Comparison of ENCODE assay signal across 11 cellular contexts in genomic region chr2:42922790-42923631, GRCh38.
DNase-seq lines count a peak whose midpoint lies in the region; ATAC-seq and TF ChIP-seq lines count a peak whose summit lies in the region.
"Had no signal": no experiment of that assay in that cellular context is flagged by ENCODE, and none has a peak within 500 bp of the region (broad histone marks: within the 10 kb centered on the region; RNA-seq: fewer than 3 reads in every experiment).

No MANE protein-coding gene starts in this region.

- peak overlapping the region in 1 of 2 experiments; percentile 8 for H3K4ac ChIP-seq in mesenchymal stem cell (ENCODE audit: low read depth in 1 of 2, low read length in 2 of 2)

- no peaks in the 10 kb centered on the region for H3K36me3 ChIP-seq in mesenchymal stem cell (ENCODE audit: control insufficient read depth in 1 of 2, insufficient read depth in 2 of 2, low read depth in 1 of 2, low read length in 2 of 2)
- H3K36me3 ChIP-seq in tibial nerve, result no peaks in the 10 kb centered on the region
- H3K36me3 ChIP-seq: neutrophil had no signal

- peak overlapping the region; percentile 57 for H4K91ac ChIP-seq in mesenchymal stem cell (ENCODE audit: low read length)

- H3K9ac ChIP-seq in mesenchymal stem cell (ENCODE audit: low read length), result peak overlapping the region; percentile 82

- peak overlapping the region in 1 of 2 experiments; percentile 46 for H2BK12ac ChIP-seq in mesenchymal stem cell (ENCODE audit: low read length in 2 of 2)

- peak overlapping the region in 1 of 2 experiments; percentile 50 for H3K18ac ChIP-seq in mesenchymal stem cell (ENCODE audit: low read depth in 1 of 2, low read length in 2 of 2)

- H2AK5ac ChIP-seq in mesenchymal stem cell (ENCODE audit: low read length, severe bottlenecking), result peak overlapping the region; percentile 63

- H3K4me2 ChIP-seq in mesenchymal stem cell (ENCODE audit: low read length, poor library complexity, severe bottlenecking), result no peak overlapping the region

- DNase-seq in NCI-H226 (peak; percentile 74), epidermal melanocyte (ENCODE audit: insufficient read length, low spot score) (peak; percentile 76), mesenchymal stem cell (peak; percentile 53), tibial nerve (ENCODE audit: low spot score in 2 of 2) (peak in 1 of 2 donors; percentile 75), NCI-H2171 (lab: John Stamatoyannopoulos, UW) (no peak), SIG-M5 treated with dmso at 0.1 percent for 504 hours (lab: John Stamatoyannopoulos, UW; ENCODE audit: unreplicated experiment) (no peak)
- DNase-seq: activated CD4-positive, alpha-beta T cell treated with anti-CD3 and anti-CD28 coated beads, Interleukin-2, amount 50 U/mL, for 48 hours had no signal

- no peak overlapping the region for H2BK120ac ChIP-seq in mesenchymal stem cell (ENCODE audit: low read depth, low read length)

- 71% methylated on average over 7 of the region's 7 CpGs for WGBS in mesenchymal stem cell
- 51 to 53% methylated on average over 7 of the region's 7 CpGs for WGBS in tibial nerve, 2 donors

- H3K14ac ChIP-seq in mesenchymal stem cell (ENCODE audit: low read length in 2 of 2), result no peak overlapping the region

- no peak for TF ChIP-seq CTCF in tibial nerve (IDR thresholded peaks at IDR 0.05)

- H3K4me1 ChIP-seq in mesenchymal stem cell (ENCODE audit: control insufficient read depth, insufficient read depth, low read depth, low read length) (peaks cover 50% of the 10 kb centered on the region), tibial nerve (peaks cover 3 to 82% (median 64%) of the 10 kb centered on the region in 4 donors)

- H2BK15ac ChIP-seq in mesenchymal stem cell (ENCODE audit: low read depth, poor library complexity, severe bottlenecking), result peak overlapping the region; percentile 50

- peak overlapping the region; percentile 98 for H2BK5ac ChIP-seq in mesenchymal stem cell (ENCODE audit: low read depth, low read length, poor library complexity, severe bottlenecking)

- H3K27me3 ChIP-seq in mesenchymal stem cell (ENCODE audit: control insufficient read depth in 1 of 2, insufficient read depth in 1 of 2, low read length in 2 of 2), result no peaks in the 10 kb centered on the region
- no peaks in the 10 kb centered on the region for H3K27me3 ChIP-seq in tibial nerve
- H3K27me3 ChIP-seq: neutrophil had no signal

- no peak overlapping the region for H2AFZ ChIP-seq in mesenchymal stem cell (ENCODE audit: low read depth, low read length)

- H3K27ac ChIP-seq in mesenchymal stem cell (ENCODE audit: low read length, poor library complexity, severe bottlenecking) (peak overlapping the region; percentile 99), tibial nerve (peak overlapping the region; percentile 82 to 93 (median 86))
- H3K27ac ChIP-seq: neutrophil had no signal

- H4K8ac ChIP-seq in mesenchymal stem cell (ENCODE audit: low read length), result no peak overlapping the region

- H3K79me1 ChIP-seq in mesenchymal stem cell (replicated peaks; ENCODE audit: low read length, poor library complexity, severe bottlenecking), result no peaks in the 10 kb centered on the region

- H3K23ac ChIP-seq in mesenchymal stem cell (ENCODE audit: low read length in 2 of 2), result no peak overlapping the region

- H3K9me3 ChIP-seq in mesenchymal stem cell (ENCODE audit: control insufficient read depth, low read length) (no peaks in the 10 kb centered on the region), tibial nerve (no peaks in the 10 kb centered on the region)
- H3K9me3 ChIP-seq: neutrophil had no signal

- peak in 1 of 2 donors; percentile 81 for TF ChIP-seq EP300 in tibial nerve (IDR thresholded peaks at IDR 0.05)

- no peak for ATAC-seq in GM18520 (IDR thresholded peaks at IDR 0.05; ENCODE audit: unreplicated experiment)
- no peak for ATAC-seq in GM21360 (IDR thresholded peaks at IDR 0.05; ENCODE audit: unreplicated experiment)
- ATAC-seq: stimulated activated memory B cell treated with anti-CD40 and anti-IgM and Interleukin-4, amounts not matched to agents 10 μg/mL and 1 μg/mL and 100 μg/mL, for 72 hours had no signal

- no peak for TF ChIP-seq POLR2A in tibial nerve (IDR thresholded peaks at IDR 0.05)

- H3K4me3 ChIP-seq in mesenchymal stem cell (ENCODE audit: insufficient read depth in 1 of 2, low read depth in 1 of 2, low read length in 2 of 2), result peak overlapping the region in 1 of 2 experiments; percentile 33
- H3K4me3 ChIP-seq in tibial nerve, result no peak overlapping the region

Comparison
In these comparisons a context has a peak if more than half of its experiments do, and no peak if none do; other contexts are left out.
1. DNase-seq: peak in NCI-H226 (single experiment), epidermal melanocyte (single experiment) and mesenchymal stem cell (single experiment); none in NCI-H2171 (single experiment) and SIG-M5 treated with dmso at 0.1 percent for 504 hours (single experiment).